Comparison of ENCODE assay signal across 8 cellular contexts in genomic region chr1:51236548-51237312, GRCh38. TPM values are rescaled to one million over a fixed set of nuclear protein-coding genes. Genes with fewer than 3 reads are reported as not detected.
A peak's percentile ranks its signal among the peaks of the same experiment; 100 is the strongest.
DNase-seq lines count a peak whose midpoint lies in the region; ATAC-seq and TF ChIP-seq lines count a peak whose summit lies in the region.

No MANE protein-coding gene starts in this region.

- 0% methylated on average over 9 to 40 of the region's 49 CpGs for WGBS in testis, 2 donors

- H3K27ac ChIP-seq in testis: peak overlapping the region; percentile 98

- peak overlapping the region; percentile 97 to 98 for H3K4me3 ChIP-seq in testis

- no peaks in the 10 kb centered on the region for H3K27me3 ChIP-seq in testis

- DNase-seq in DMS79 (lab: John Stamatoyannopoulos, UW): peak; percentile 27
- no peak for DNase-seq in DMS79 treated with DMSO at 0.1 percent for 48 hours (lab: John Stamatoyannopoulos, UW)
- DNase-seq in NCI-H526 treated with DMSO at 0.1 percent for 48 hours (lab: John Stamatoyannopoulos, UW): peak; percentile 52
- DNase-seq in activated T-cell treated with anti-CD3 and anti-CD28 coated beads, Interleukin-2, amount 50 U/mL, for 72 hours: peak; percentile 40 to 59
- DNase-seq in fibroblast of peridontal ligament (ENCODE audit: extremely low read depth): peak; percentile 50
- DNase-seq in nephron progenitor cell: peak; percentile 52
- peak; percentile 60 for DNase-seq in testis

- H3K9me3 Mint-ChIP-seq in activated T-cell treated with anti-CD3 and anti-CD28 coated beads, Interleukin-2, amount 50 U/mL, for 72 hours: no peaks in the 10 kb centered on the region
- no peaks in the 10 kb centered on the region for H3K9me3 Mint-ChIP-seq in nephron progenitor cell

- no peak for TF ChIP-seq POLR2A in testis (IDR thresholded peaks at IDR 0.05)

- no peak overlapping the region for H3K27ac Mint-ChIP-seq in activated T-cell treated with anti-CD3 and anti-CD28 coated beads, Interleukin-2, amount 50 U/mL, for 72 hours
- H3K27ac Mint-ChIP-seq in nephron progenitor cell: no peak overlapping the region

- ATAC-seq in HG02981 (IDR thresholded peaks at IDR 0.05; ENCODE audit: unreplicated experiment): peak; percentile 16
- peak; percentile 33 to 37 for ATAC-seq in activated T-cell treated with anti-CD3 and anti-CD28 coated beads, Interleukin-2, amount 50 U/mL, for 72 hours (replicated peaks in 1 of 2)

- H3K4me1 Mint-ChIP-seq in activated T-cell treated with anti-CD3 and anti-CD28 coated beads, Interleukin-2, amount 50 U/mL, for 72 hours (ENCODE audit: low read depth): peaks cover 28% of the 10 kb centered on the region
- peaks cover 20% of the 10 kb centered on the region for H3K4me1 Mint-ChIP-seq in nephron progenitor cell

- H3K36me3 ChIP-seq in testis (ENCODE audit: low read depth, missing control alignments): no peaks in the 10 kb centered on the region

- H3K36me3 Mint-ChIP-seq in activated T-cell treated with anti-CD3 and anti-CD28 coated beads, Interleukin-2, amount 50 U/mL, for 72 hours (ENCODE audit: insufficient read depth in 2 of 2): no peaks in the 10 kb centered on the region
- no peaks in the 10 kb centered on the region for H3K36me3 Mint-ChIP-seq in nephron progenitor cell (ENCODE audit: low read depth)

- intact Hi-C loops in testis (cut with DNase I; ENCODE audit: low total_unique reads): no loop called here

- H3K4me1 ChIP-seq in testis: peaks cover 28% of the 10 kb centered on the region

- no peak for TF ChIP-seq CTCF in nephron progenitor cell (IDR thresholded peaks at IDR 0.05)
- TF ChIP-seq CTCF in testis (IDR thresholded peaks at IDR 0.05): no peak

- H3K27me3 Mint-ChIP-seq in activated T-cell treated with anti-CD3 and anti-CD28 coated beads, Interleukin-2, amount 50 U/mL, for 72 hours (ENCODE audit: low read depth): no peaks in the 10 kb centered on the region
- H3K27me3 Mint-ChIP-seq in nephron progenitor cell (ENCODE audit: low read depth, poor library complexity): peaks cover 10% of the 10 kb centered on the region

- no peaks in the 10 kb centered on the region for H3K9me3 ChIP-seq in testis

- H3K4me3 Mint-ChIP-seq in activated T-cell treated with anti-CD3 and anti-CD28 coated beads, Interleukin-2, amount 50 U/mL, for 72 hours: no peak overlapping the region
- no peak overlapping the region for H3K4me3 Mint-ChIP-seq in nephron progenitor cell

RNA-seq across cellular contexts. Expression of gene RNF11, which starts 0.7 kb away (rescaled TPM):
- total RNA-seq in activated T-cell treated with anti-CD3 and anti-CD28 coated beads, Interleukin-2, amount 50 U/mL, for 72 hours: 10 to 100 TPM; 23.7 to 28.0 TPM
- total RNA-seq in testis: 10 to 100 TPM; 59.8 to 89.7 TPM
- polyA plus RNA-seq in testis (ENCODE audit: insufficient read depth, low read depth, low replicate concordance): 108 TPM
